Comparison of ENCODE assay signal across 32 cellular contexts in genomic region chr2:186748354-186748753, GRCh38. TPM values are rescaled to one million over a fixed set of nuclear protein-coding genes. Genes with fewer than 3 reads are reported as not detected.
DNase-seq lines count a peak whose midpoint lies in the region; ATAC-seq, FAIRE-seq and TF ChIP-seq lines count a peak whose summit lies in the region.
"Had no signal": no experiment of that assay in that cellular context is flagged by ENCODE, and none has a peak within 500 bp of the region (broad histone marks: within the 10 kb centered on the region; RNA-seq: fewer than 3 reads in every experiment).

No MANE protein-coding gene starts in this region.

- no peak overlapping the region for H3K4me2 ChIP-seq in smooth muscle cell
- H3K4me2 ChIP-seq: KMS-11 had no signal

- TF ChIP-seq CTCF in epithelial cell of esophagus (IDR thresholded peaks at IDR 0.05; ENCODE audit: insufficient read depth, low read depth, low read length, missing control alignments) (no peak), D721Med (IDR thresholded peaks at IDR 0.05; ENCODE audit: insufficient read depth, missing control alignments) (no peak), GM13976 (IDR thresholded peaks at IDR 0.05; ENCODE audit: borderline replicate concordance, control extremely low read depth, extremely low read depth, insufficient read depth, missing control alignments) (no peak), smooth muscle cell (IDR thresholded peaks at IDR 0.05; ENCODE audit: borderline replicate concordance, insufficient read depth, poor library complexity, severe bottlenecking) (no peak)

- no peaks in the 10 kb centered on the region for H3K36me3 ChIP-seq in smooth muscle cell (ENCODE audit: low read depth)
- H3K36me3 ChIP-seq: brain microvascular endothelial cell, pancreas, spleen, upper lobe of left lung had no signal

- H3K27me3 ChIP-seq in smooth muscle cell (ENCODE audit: low read depth), result no peaks in the 10 kb centered on the region
- H3K27me3 ChIP-seq: brain microvascular endothelial cell, pancreas, spleen, upper lobe of left lung had no signal

- peak; percentile 4 for DNase-seq in Jurkat, Clone E6-1 (ENCODE audit: low read depth, low spot score)
- DNase-seq in T-helper 2 cell treated with Interferon-gamma antibody and Interleukin-4, amounts not matched to agents 5 μg/mL and 100 μg/mL, for 36 hours (ENCODE audit: low spot score), result no peak
- DNase-seq in epithelial cell of esophagus (ENCODE audit: low read depth), result peak; percentile 34
- DNase-seq in D721Med (ENCODE audit: insufficient read length, low spot score), result no peak
- DNase-seq in GM13976 (ENCODE audit: low spot score), result no peak
- DNase-seq in smooth muscle cell (lab: John Stamatoyannopoulos, UW; ENCODE audit: unreplicated experiment), result no peak
- DNase-seq: activated CD4-positive, alpha-beta T cell treated with anti-CD3 and anti-CD28 coated beads, Interleukin-2, amount 10 ng/mL, durations not matched to agents 7 days and 5 days; activated CD8-positive, alpha-beta memory T cell treated with anti-CD3 and anti-CD28 coated beads, Interleukin-2, amount 10 ng/mL, durations not matched to agents 7 days and 5 days; activated naive CD4-positive, alpha-beta T cell treated with anti-CD3 and anti-CD28 coated beads, Interleukin-2, amount 10 ng/mL, durations not matched to agents 7 days and 5 days; amniotic stem cell; brain microvascular endothelial cell; effector CD8-positive, alpha-beta T cell; MV-4-11; NCI-H1436 treated with DMSO at 0.1 percent for 48 hours; NCI-H2107; NCI-H446; NCI-H82; pancreas; right cardiac atrium; spleen; stimulated activated CD4-positive, alpha-beta T cell treated with anti-CD3 and anti-CD28 coated beads, Interleukin-2, amount 100 ng/mL, for 48 hours; upper lobe of left lung had no signal

- no peak for FAIRE-seq in D721Med (lab: Jason Lieb, UNC)
- FAIRE-seq: frontal cortex, H54, pancreas had no signal

- 89% methylated on average over 1 of the region's 1 CpG for WGBS in smooth muscle cell (ENCODE audit: low lambda C conversion rate)

- H3K4me1 ChIP-seq in smooth muscle cell (ENCODE audit: low read depth), result no peaks in the 10 kb centered on the region
- H3K4me1 ChIP-seq: pancreas, spleen, upper lobe of left lung had no signal

- in situ Hi-C loops in GM13976 (cut with MboI; ENCODE audit: low sequenced_read_pairs, unreplicated experiment), result no loop called here

- H3K4me1 Mint-ChIP-seq in T-helper 2 cell treated with Interferon-gamma antibody and Interleukin-4, amounts not matched to agents 5 μg/mL and 100 μg/mL, for 36 hours (ENCODE audit: low read depth), result peaks cover 8% of the 10 kb centered on the region
- H3K4me1 Mint-ChIP-seq: activated CD8-positive, alpha-beta memory T cell treated with anti-CD3 and anti-CD28 coated beads, Interleukin-2, amount 10 ng/mL, durations not matched to agents 7 days and 5 days; activated naive CD4-positive, alpha-beta T cell treated with anti-CD3 and anti-CD28 coated beads, Interleukin-2, amount 10 ng/mL, durations not matched to agents 7 days and 5 days; neural crest cell; WTC11 had no signal

- no peaks in the 10 kb centered on the region for H4K20me1 ChIP-seq in smooth muscle cell (ENCODE audit: low read depth)

- H3K9me3 Mint-ChIP-seq in T-helper 2 cell treated with Interferon-gamma antibody and Interleukin-4, amounts not matched to agents 5 μg/mL and 100 μg/mL, for 36 hours, result no peaks in the 10 kb centered on the region
- H3K9me3 Mint-ChIP-seq: activated CD4-positive, alpha-beta T cell treated with anti-CD3 and anti-CD28 coated beads, Interleukin-2, amount 10 ng/mL, durations not matched to agents 7 days and 5 days; activated naive CD4-positive, alpha-beta T cell treated with anti-CD3 and anti-CD28 coated beads, Interleukin-2, amount 10 ng/mL, durations not matched to agents 7 days and 5 days; activated T-helper 1 cell treated with anti-CD3 and anti-CD28 coated beads, Interleukin-12 subunit alpha, Interleukin-12 subunit beta, Interleukin-2, Interleukin-4 antibody, amounts not matched to agents 30 ng/mL and 10 ng/mL and 1 ng/mL, durations not matched to agents 14 hours and 24 hours and 36 hours; neural crest cell; WTC11 had no signal

- H3K27ac ChIP-seq in smooth muscle cell (ENCODE audit: low read depth), result no peak overlapping the region
- H3K27ac ChIP-seq: brain microvascular endothelial cell, C4-2B, KMS-11, pancreas, spleen, upper lobe of left lung had no signal

- no peak overlapping the region for H3K9ac ChIP-seq in smooth muscle cell (ENCODE audit: low read depth)
- H3K9ac ChIP-seq: KMS-11 had no signal

- no peaks in the 10 kb centered on the region for H3K27me3 Mint-ChIP-seq in T-helper 2 cell treated with Interferon-gamma antibody and Interleukin-4, amounts not matched to agents 5 μg/mL and 100 μg/mL, for 36 hours (ENCODE audit: low read depth)
- H3K27me3 Mint-ChIP-seq: activated CD4-positive, alpha-beta T cell treated with anti-CD3 and anti-CD28 coated beads, Interleukin-2, amount 10 ng/mL, durations not matched to agents 7 days and 5 days; activated CD8-positive, alpha-beta memory T cell treated with anti-CD3 and anti-CD28 coated beads, Interleukin-2, amount 10 ng/mL, durations not matched to agents 7 days and 5 days; activated naive CD4-positive, alpha-beta T cell treated with anti-CD3 and anti-CD28 coated beads, Interleukin-2, amount 10 ng/mL, durations not matched to agents 7 days and 5 days had no signal

- no peak overlapping the region for H3K27ac Mint-ChIP-seq in T-helper 2 cell treated with Interferon-gamma antibody and Interleukin-4, amounts not matched to agents 5 μg/mL and 100 μg/mL, for 36 hours
- H3K27ac Mint-ChIP-seq: activated CD4-positive, alpha-beta T cell treated with anti-CD3 and anti-CD28 coated beads, Interleukin-2, amount 10 ng/mL, durations not matched to agents 7 days and 5 days; activated CD8-positive, alpha-beta memory T cell treated with anti-CD3 and anti-CD28 coated beads, Interleukin-2, amount 10 ng/mL, durations not matched to agents 7 days and 5 days; activated naive CD4-positive, alpha-beta T cell treated with anti-CD3 and anti-CD28 coated beads, Interleukin-2, amount 10 ng/mL, durations not matched to agents 7 days and 5 days; activated T-helper 1 cell treated with anti-CD3 and anti-CD28 coated beads, Interleukin-12 subunit alpha, Interleukin-12 subunit beta, Interleukin-2, Interleukin-4 antibody, amounts not matched to agents 30 ng/mL and 10 ng/mL and 1 ng/mL, durations not matched to agents 14 hours and 24 hours and 36 hours; WTC11 had no signal

- H3F3A ChIP-seq in smooth muscle cell (ENCODE audit: low read depth), result no peaks in the 10 kb centered on the region

- H2AFZ ChIP-seq in smooth muscle cell (ENCODE audit: low read depth), result no peak overlapping the region

- H3K9me3 ChIP-seq in smooth muscle cell (replicated peaks; ENCODE audit: low read depth), result no peaks in the 10 kb centered on the region
- H3K9me3 ChIP-seq: pancreas, spleen, upper lobe of left lung had no signal

- no peak for ATAC-seq in HG02623 (IDR thresholded peaks at IDR 0.05; ENCODE audit: unreplicated experiment)
- ATAC-seq: activated CD8-positive, alpha-beta memory T cell treated with anti-CD3 and anti-CD28 coated beads, Interleukin-2, amount 10 ng/mL, durations not matched to agents 7 days and 5 days; esophagus mucosa; pancreas; WTC11 had no signal

- no peaks in the 10 kb centered on the region for H3K36me3 Mint-ChIP-seq in T-helper 2 cell treated with Interferon-gamma antibody and Interleukin-4, amounts not matched to agents 5 μg/mL and 100 μg/mL, for 36 hours (ENCODE audit: low read depth)
- H3K36me3 Mint-ChIP-seq: activated CD8-positive, alpha-beta memory T cell treated with anti-CD3 and anti-CD28 coated beads, Interleukin-2, amount 10 ng/mL, durations not matched to agents 7 days and 5 days; activated naive CD4-positive, alpha-beta T cell treated with anti-CD3 and anti-CD28 coated beads, Interleukin-2, amount 10 ng/mL, durations not matched to agents 7 days and 5 days had no signal

- no peaks in the 10 kb centered on the region for H3K79me2 ChIP-seq in smooth muscle cell (ENCODE audit: low read depth)

- H3K4me3 Mint-ChIP-seq in T-helper 2 cell treated with Interferon-gamma antibody and Interleukin-4, amounts not matched to agents 5 μg/mL and 100 μg/mL, for 36 hours, result peak overlapping the region; percentile 9
- H3K4me3 Mint-ChIP-seq: activated CD4-positive, alpha-beta T cell treated with anti-CD3 and anti-CD28 coated beads, Interleukin-2, amount 10 ng/mL, durations not matched to agents 7 days and 5 days; activated CD8-positive, alpha-beta memory T cell treated with anti-CD3 and anti-CD28 coated beads, Interleukin-2, amount 10 ng/mL, durations not matched to agents 7 days and 5 days; activated naive CD4-positive, alpha-beta T cell treated with anti-CD3 and anti-CD28 coated beads, Interleukin-2, amount 10 ng/mL, durations not matched to agents 7 days and 5 days; activated T-helper 1 cell treated with anti-CD3 and anti-CD28 coated beads, Interleukin-12 subunit alpha, Interleukin-12 subunit beta, Interleukin-2, Interleukin-4 antibody, amounts not matched to agents 30 ng/mL and 10 ng/mL and 1 ng/mL, durations not matched to agents 14 hours and 24 hours and 36 hours; neural crest cell; WTC11 had no signal

- H3K4me3 ChIP-seq in Jurkat, Clone E6-1 (ENCODE audit: low read length), result no peak overlapping the region
- H3K4me3 ChIP-seq in epithelial cell of esophagus (ENCODE audit: low read length) (no peak overlapping the region), smooth muscle cell (no peak overlapping the region)
- H3K4me3 ChIP-seq: lung, pancreas, spleen, upper lobe of left lung had no signal

RNA-seq across cellular contexts. Expression of gene FAM171B, which starts 54.5 kb away (rescaled TPM):
- polyA plus RNA-seq in Jurkat, Clone E6-1 (2012; ENCODE audit: insufficient read depth, insufficient read length), result 2.5 TPM
- 13.9 TPM in 2 replicates for total RNA-seq in smooth muscle cell
- 1.3 and 2.9 TPM in 2 replicates for polyA plus RNA-seq in smooth muscle cell

Comparison
In these comparisons a context has a peak if more than half of its experiments do, and no peak if none do; other contexts are left out.
1. DNase-seq: peak in Jurkat, Clone E6-1 (single experiment) and epithelial cell of esophagus (single experiment); none in T-helper 2 cell treated with Interferon-gamma antibody and Interleukin-4, amounts not matched to agents 5 μg/mL and 100 μg/mL, for 36 hours (single experiment), D721Med (single experiment), GM13976 (single experiment) and smooth muscle cell (single experiment).